ENCODE assay signal across 1 cellular context in the genomic region with DNA sequence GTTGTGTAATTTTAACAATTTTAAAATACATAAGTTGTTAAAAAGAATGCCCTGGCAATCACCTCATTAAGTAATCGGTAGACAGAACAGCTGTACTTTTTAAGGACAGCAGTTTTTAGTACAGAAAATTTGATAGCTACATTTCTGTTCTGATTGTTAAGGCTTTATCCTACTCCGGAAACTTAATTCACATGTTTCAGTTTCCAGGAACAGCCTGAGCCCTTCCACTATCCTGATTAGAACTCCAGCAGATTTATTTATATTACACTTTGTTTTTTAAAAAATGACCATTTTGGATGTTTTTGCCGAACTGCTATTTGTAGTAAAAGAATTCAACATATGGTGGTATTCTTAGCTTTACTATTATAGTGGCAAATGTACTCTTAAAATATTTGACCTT.
TF ChIP-seq lines count a peak whose summit lies in the region.

No MANE protein-coding gene starts in this region.

TF ChIP-seq in SK-N-SH treated with all-trans-retinoic acid at 6 μM for 48 hours, 23 proteins besides CTCF, POLR2A, EP300 and RAD21 (continued from another document):
- TF ChIP-seq, protein P1, sequence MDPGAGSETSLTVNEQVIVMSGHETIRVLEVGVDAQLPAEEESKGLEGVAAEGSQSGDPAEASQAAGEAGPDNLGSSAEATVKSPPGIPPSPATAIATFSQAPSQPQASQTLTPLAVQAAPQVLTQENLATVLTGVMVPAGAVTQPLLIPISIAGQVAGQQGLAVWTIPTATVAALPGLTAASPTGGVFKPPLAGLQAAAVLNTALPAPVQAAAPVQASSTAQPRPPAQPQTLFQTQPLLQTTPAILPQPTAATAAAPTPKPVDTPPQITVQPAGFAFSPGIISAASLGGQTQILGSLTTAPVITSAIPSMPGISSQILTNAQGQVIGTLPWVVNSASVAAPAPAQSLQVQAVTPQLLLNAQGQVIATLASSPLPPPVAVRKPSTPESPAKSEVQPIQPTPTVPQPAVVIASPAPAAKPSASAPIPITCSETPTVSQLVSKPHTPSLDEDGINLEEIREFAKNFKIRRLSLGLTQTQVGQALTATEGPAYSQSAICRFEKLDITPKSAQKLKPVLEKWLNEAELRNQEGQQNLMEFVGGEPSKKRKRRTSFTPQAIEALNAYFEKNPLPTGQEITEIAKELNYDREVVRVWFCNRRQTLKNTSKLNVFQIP (CRISPR knock-in tag; IDR thresholded peaks at IDR 0.05; ENCODE audit: borderline replicate concordance, low read depth): no peak
- TF ChIP-seq ZFP3 (CRISPR knock-in tag; IDR thresholded peaks at IDR 0.05) (no peak), BACH2 (CRISPR knock-in tag; IDR thresholded peaks at IDR 0.05; ENCODE audit: borderline replicate concordance) (no peak), CREB5 (CRISPR knock-in tag; IDR thresholded peaks at IDR 0.05; ENCODE audit: low read depth) (no peak), CSRNP3 (CRISPR knock-in tag; IDR thresholded peaks at IDR 0.05) (no peak)
